ENCODE assay signal across 18 cellular contexts in the genomic region with DNA sequence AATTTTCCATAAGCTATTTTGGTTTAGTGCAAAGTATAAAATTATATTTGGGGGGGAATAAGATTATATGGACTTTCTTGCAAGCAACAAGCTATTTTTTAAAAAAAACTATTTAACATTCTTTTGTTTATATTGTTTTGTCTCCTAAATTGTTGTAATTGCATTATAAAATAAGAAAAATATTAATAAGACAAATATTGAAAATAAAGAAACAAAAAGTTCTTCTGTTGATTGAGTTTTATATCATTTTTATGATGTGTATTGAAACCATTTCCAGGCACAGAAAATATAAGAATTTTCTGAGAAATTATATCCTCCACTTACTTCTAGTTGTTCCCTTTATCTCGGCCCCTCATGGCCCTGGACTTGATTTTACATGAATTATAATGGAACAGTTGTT. TPM values are rescaled to one million over a fixed set of nuclear protein-coding genes. Genes with fewer than 3 reads are reported as not detected.
DNase-seq lines count a peak whose midpoint lies in the region; ATAC-seq, FAIRE-seq and TF ChIP-seq lines count a peak whose summit lies in the region.
"Had no signal": no experiment of that assay in that cellular context is flagged by ENCODE, and none has a peak within 500 bp of the region (broad histone marks: within the 10 kb centered on the region; RNA-seq: fewer than 3 reads in every experiment).

No MANE protein-coding gene starts in this region.

- H3K79me2 ChIP-seq in HepG2 (ENCODE audit: insufficient read depth, low read length) (peaks cover 27% of the 10 kb centered on the region), fibroblast of lung (ENCODE audit: control insufficient read depth, insufficient read depth, low read length) (no peaks in the 10 kb centered on the region), mesendoderm (ENCODE audit: control insufficient read depth, insufficient read depth, low read length) (no peaks in the 10 kb centered on the region)

- no peak overlapping the region for H2AK5ac ChIP-seq in mesendoderm (ENCODE audit: low read length)

- in situ Hi-C loops in HepG2 (cut with HindIII; ENCODE audit: extremely low pct_ligation_motif_present, low pct_unique_long_range_greater_than_20kb), result no loop called here

- CTCF ChIA-PET in HepG2 (lab: Yijun Ruan, JAX; ENCODE audit: low intra/inter-chr PET ratio, low total read pairs), result no interaction called here

- peak overlapping the region; percentile 77 for H3K27ac Mint-ChIP-seq in activated T-helper 1 cell treated with anti-CD3 and anti-CD28 coated beads, Interleukin-12 subunit alpha, Interleukin-12 subunit beta, Interleukin-2, Interleukin-4 antibody, amounts not matched to agents 30 ng/mL and 10 ng/mL and 1 ng/mL, durations not matched to agents 14 hours and 24 hours and 36 hours
- H3K27ac Mint-ChIP-seq: activated CD4-positive, alpha-beta T cell treated with anti-CD3 and anti-CD28 coated beads, Interleukin-2, amount 10 ng/mL, durations not matched to agents 7 days and 5 days; IgD-negative memory B cell had no signal

- H3K27me3 ChIP-seq in HepG2 (ENCODE audit: control insufficient read depth in 1 of 2, insufficient read depth in 2 of 2, low read length in 2 of 2), result no peaks in the 10 kb centered on the region; a peak in 1 of 5 replicates
- no peaks in the 10 kb centered on the region for H3K27me3 ChIP-seq in right lobe of liver
- H3K27me3 ChIP-seq in fibroblast of lung (ENCODE audit: control insufficient read depth, insufficient read depth, low read length), result no peaks in the 10 kb centered on the region
- no peaks in the 10 kb centered on the region for H3K27me3 ChIP-seq in upper lobe of left lung
- no peaks in the 10 kb centered on the region for H3K27me3 ChIP-seq in mesendoderm (ENCODE audit: insufficient read depth, low read length, poor library complexity)
- H3K27me3 ChIP-seq: pancreas had no signal

- DNase-seq in HepG2 (ENCODE audit: low spot score) (no peak), right lobe of liver (no peak), fibroblast of lung (ENCODE audit: low read depth in 2 of 2) (no peak), upper lobe of left lung (no peak), mesendoderm (no peak), cerebellar cortex (ENCODE audit: low spot score) (no peak), NCI-H1417 (lab: John Stamatoyannopoulos, UW) (no peak)
- no peak for DNase-seq in activated T-helper 1 cell treated with anti-CD3 and anti-CD28 coated beads, Interleukin-12 subunit alpha, Interleukin-12 subunit beta, Interleukin-2, Interleukin-4 antibody, amounts not matched to agents 30 ng/mL and 10 ng/mL and 1 ng/mL, durations not matched to agents 14 hours and 24 hours and 36 hours (ENCODE audit: low spot score)
- DNase-seq: activated CD4-positive, alpha-beta T cell treated with anti-CD3 and anti-CD28 coated beads, Interleukin-2, amount 10 ng/mL, durations not matched to agents 7 days and 5 days; DMS 273 treated with DMSO at 0.1 percent for 48 hours; NCI-H2107; NCI-H82; pancreas had no signal

- TF ChIP-seq POLR2A in HepG2 (IDR thresholded peaks at IDR 0.05; ENCODE audit: insufficient read depth in 1 of 2, low read depth in 2 of 2, low read length in 2 of 2), result no peak
- TF ChIP-seq POLR2A in right lobe of liver (IDR thresholded peaks at IDR 0.05), result no peak
- no peak for TF ChIP-seq POLR2A in upper lobe of left lung (IDR thresholded peaks at IDR 0.05)

- no peaks in the 10 kb centered on the region for H4K20me1 ChIP-seq in HepG2 (ENCODE audit: insufficient read depth, low read length)
- no peaks in the 10 kb centered on the region for H4K20me1 ChIP-seq in fibroblast of lung (ENCODE audit: control insufficient read depth, extremely low read depth, insufficient read depth, low read length)

- no peaks in the 10 kb centered on the region for H3K9me3 Mint-ChIP-seq in activated T-helper 1 cell treated with anti-CD3 and anti-CD28 coated beads, Interleukin-12 subunit alpha, Interleukin-12 subunit beta, Interleukin-2, Interleukin-4 antibody, amounts not matched to agents 30 ng/mL and 10 ng/mL and 1 ng/mL, durations not matched to agents 14 hours and 24 hours and 36 hours
- H3K9me3 Mint-ChIP-seq: activated CD4-positive, alpha-beta T cell treated with anti-CD3 and anti-CD28 coated beads, Interleukin-2, amount 10 ng/mL, durations not matched to agents 7 days and 5 days; brain had no signal

- BruUV-seq in HepG2 (replicated peaks; lab: Mats Ljungman, UMichigan), result TSS peak; percentile 68

- no peak overlapping the region for H4K5ac ChIP-seq in mesendoderm (ENCODE audit: low read length)

- TF ChIP-seq RAD21 in HepG2 (CRISPR knock-in tag; IDR thresholded peaks at IDR 0.05), result no peak

- peaks cover 1% of the 10 kb centered on the region for H3K36me3 Mint-ChIP-seq in activated T-helper 1 cell treated with anti-CD3 and anti-CD28 coated beads, Interleukin-12 subunit alpha, Interleukin-12 subunit beta, Interleukin-2, Interleukin-4 antibody, amounts not matched to agents 30 ng/mL and 10 ng/mL and 1 ng/mL, durations not matched to agents 14 hours and 24 hours and 36 hours (ENCODE audit: low read depth)
- H3K36me3 Mint-ChIP-seq: brain, IgD-negative memory B cell had no signal

- H3K18ac ChIP-seq in mesendoderm (ENCODE audit: low read length), result no peak overlapping the region

- H3K27me3 Mint-ChIP-seq in activated T-helper 1 cell treated with anti-CD3 and anti-CD28 coated beads, Interleukin-12 subunit alpha, Interleukin-12 subunit beta, Interleukin-2, Interleukin-4 antibody, amounts not matched to agents 30 ng/mL and 10 ng/mL and 1 ng/mL, durations not matched to agents 14 hours and 24 hours and 36 hours (ENCODE audit: insufficient read depth), result peaks cover under 1% of the 10 kb centered on the region

- TF ChIP-seq EP300 in HepG2 (IDR thresholded peaks at IDR 0.05; ENCODE audit: low read depth in 2 of 2, low read length in 2 of 2), result no peak
- no peak for TF ChIP-seq EP300 in HepG2 (CRISPR knock-in tag; IDR thresholded peaks at IDR 0.05; ENCODE audit: borderline replicate concordance)
- TF ChIP-seq EP300 in upper lobe of left lung (IDR thresholded peaks at IDR 0.05), result no peak

- no peaks in the 10 kb centered on the region for H3K79me1 ChIP-seq in mesendoderm (ENCODE audit: low read length)

- H3K4me3 ChIP-seq in HepG2 (replicated peaks in 1 of 3; ENCODE audit: insufficient read depth in 1 of 3, low read depth in 2 of 3, low read length in 3 of 3), result peak overlapping the region; percentile 74 to 92 (median 82); a peak in 5 of 6 replicates
- H3K4me3 ChIP-seq in right lobe of liver, result no peak overlapping the region
- H3K4me3 ChIP-seq in fibroblast of lung (replicated peaks in 1 of 4; ENCODE audit: control extremely low read depth in 1 of 4, insufficient read depth in 1 of 4, low read depth in 3 of 4, low read length in 4 of 4), result peak overlapping the region in 1 of 4 experiments; percentile 68
- H3K4me3 ChIP-seq in upper lobe of left lung, result no peak overlapping the region
- no peak overlapping the region for H3K4me3 ChIP-seq in mesendoderm (ENCODE audit: low read length)
- H3K4me3 ChIP-seq: pancreas had no signal

- peaks cover 2 to 8% of the 10 kb centered on the region in 2 experiments; a peak in 4 of 5 replicates for H3K36me3 ChIP-seq in HepG2 (replicated peaks in 1 of 2; ENCODE audit: control insufficient read depth in 1 of 2, insufficient read depth in 2 of 2, low read length in 2 of 2)
- no peaks in the 10 kb centered on the region for H3K36me3 ChIP-seq in right lobe of liver
- no peaks in the 10 kb centered on the region for H3K36me3 ChIP-seq in fibroblast of lung (ENCODE audit: control insufficient read depth, insufficient read depth, low read length)
- H3K36me3 ChIP-seq in upper lobe of left lung, result no peaks in the 10 kb centered on the region
- H3K36me3 ChIP-seq in mesendoderm (ENCODE audit: control insufficient read depth, insufficient read depth, low read length), result no peaks in the 10 kb centered on the region
- H3K36me3 ChIP-seq: pancreas had no signal

- POLR2A ChIA-PET in HepG2 (lab: Yijun Ruan, JAX), result interaction anchor here (0.6 to 1.4 kb wide), 5 partner anchors 21 to 51 kb away, joined by 3 to 6 read pairs (median 4); no protein-coding TSS in a partner anchor

- H2BK120ac ChIP-seq in mesendoderm (ENCODE audit: low read depth, low read length), result no peak overlapping the region

- no peak for TF ChIP-seq CTCF in HepG2 (CRISPR knock-in tag; IDR thresholded peaks at IDR 0.05)
- no peak for TF ChIP-seq CTCF in right lobe of liver (IDR thresholded peaks at IDR 0.05)
- no peak for TF ChIP-seq CTCF in fibroblast of lung (conservative IDR thresholded peaks at IDR 0.05 in 1 of 2, IDR thresholded peaks at IDR 0.05 in 1 of 2; ENCODE audit: low read depth in 1 of 2, low read length in 2 of 2)
- TF ChIP-seq CTCF in upper lobe of left lung (IDR thresholded peaks at IDR 0.05), result no peak

- H2BK15ac ChIP-seq in mesendoderm (replicated peaks; ENCODE audit: low read depth), result no peak overlapping the region

- H3K27ac ChIP-seq in HepG2 (ENCODE audit: extremely low read length, insufficient read depth, low read length) (peak overlapping the region; percentile 94), right lobe of liver (no peak overlapping the region), fibroblast of lung (ENCODE audit: insufficient read depth, low read length) (peak overlapping the region; percentile 89), upper lobe of left lung (peak overlapping the region in 3 of 4 donors; percentile 78 to 82 (median 80)), mesendoderm (ENCODE audit: low read depth, low read length) (no peak overlapping the region)

- H3K9ac ChIP-seq in HepG2 (ENCODE audit: insufficient read depth, low read depth, low read length) (peak overlapping the region; percentile 92), fibroblast of lung (ENCODE audit: insufficient read depth, low read length) (no peak overlapping the region), mesendoderm (ENCODE audit: low read length) (no peak overlapping the region)

- ATAC-seq in HepG2 (no peak), right lobe of liver (no peak), upper lobe of left lung (ENCODE audit: low FRiP score in 2 of 2) (no peak)
- ATAC-seq: left lobe of liver had no signal

- H3K4ac ChIP-seq in mesendoderm (ENCODE audit: low read depth, low read length), result no peak overlapping the region

- FAIRE-seq in HepG2 (lab: Jason Lieb, UNC), result no peak
- FAIRE-seq: pancreas, small intestine had no signal

- no peak overlapping the region for H3K4me3 Mint-ChIP-seq in activated T-helper 1 cell treated with anti-CD3 and anti-CD28 coated beads, Interleukin-12 subunit alpha, Interleukin-12 subunit beta, Interleukin-2, Interleukin-4 antibody, amounts not matched to agents 30 ng/mL and 10 ng/mL and 1 ng/mL, durations not matched to agents 14 hours and 24 hours and 36 hours
- H3K4me3 Mint-ChIP-seq: activated CD4-positive, alpha-beta T cell treated with anti-CD3 and anti-CD28 coated beads, Interleukin-2, amount 10 ng/mL, durations not matched to agents 7 days and 5 days; brain; IgD-negative memory B cell had no signal

- H3K4me1 Mint-ChIP-seq in activated T-helper 1 cell treated with anti-CD3 and anti-CD28 coated beads, Interleukin-12 subunit alpha, Interleukin-12 subunit beta, Interleukin-2, Interleukin-4 antibody, amounts not matched to agents 30 ng/mL and 10 ng/mL and 1 ng/mL, durations not matched to agents 14 hours and 24 hours and 36 hours (ENCODE audit: low read depth), result peaks cover 21% of the 10 kb centered on the region
- H3K4me1 Mint-ChIP-seq: brain, IgD-negative memory B cell had no signal

- H3K56ac ChIP-seq in mesendoderm (ENCODE audit: low read length), result no peak overlapping the region

- H3K4me2 ChIP-seq in HepG2 (ENCODE audit: low read depth, low read length) (peak overlapping the region; percentile 77), fibroblast of lung (ENCODE audit: extremely low read depth, insufficient read depth, low read length) (no peak overlapping the region), mesendoderm (ENCODE audit: low read length) (no peak overlapping the region)

- H3K4me1 ChIP-seq in HepG2 (ENCODE audit: insufficient read depth, low read length) (peaks cover 78% of the 10 kb centered on the region), right lobe of liver (peaks cover 0 to 9% (median 2%) of the 10 kb centered on the region in 4 donors), fibroblast of lung (ENCODE audit: control insufficient read depth, extremely low read depth, insufficient read depth, low read length) (peaks cover 13% of the 10 kb centered on the region), upper lobe of left lung (peaks cover 9 to 25% (median 21%) of the 10 kb centered on the region in 4 donors), mesendoderm (ENCODE audit: control insufficient read depth, low read depth, low read length) (peaks cover 10% of the 10 kb centered on the region)
- H3K4me1 ChIP-seq: pancreas had no signal

- intact Hi-C loops in HepG2 (cut with micrococcal nuclease; ENCODE audit: unreplicated experiment) (loop anchor here (5.0 kb wide), 2 partner anchors 365 to 490 kb away; a partner anchor contains a TSS), right lobe of liver (cut with DNase I) (no loop called here)
- intact Hi-C loops in activated T-helper 1 cell treated with anti-CD3 and anti-CD28 coated beads, Interleukin-12 subunit alpha, Interleukin-12 subunit beta, Interleukin-2, Interleukin-4 antibody, amounts not matched to agents 30 ng/mL and 10 ng/mL and 1 ng/mL, durations not matched to agents 14 hours and 24 hours and 36 hours (cut with micrococcal nuclease), result loop anchor here (5.0 kb wide), 1 partner anchor 355 kb away; no protein-coding TSS in a partner anchor

- WGBS in HepG2 (ENCODE audit: low lambda C conversion rate), result 93% methylated on average over 1 of the region's 1 CpG
- 45% methylated on average over 1 of the region's 1 CpG for WGBS in right lobe of liver (ENCODE audit: insufficient coverage, low coverage, low lambda C conversion rate, missing lambda C conversion rate)
- WGBS in upper lobe of left lung, 2 donors, result 80 to 86% methylated on average over 1 of the region's 1 CpG
- no CpG with 5 or more reads among the region's 1 CpG for WGBS in mesendoderm (ENCODE audit: extremely low coverage, insufficient coverage, low lambda C conversion rate)

- H3K9me3 ChIP-seq in HepG2 (ENCODE audit: low read length) (no peaks in the 10 kb centered on the region), right lobe of liver (no peaks in the 10 kb centered on the region), fibroblast of lung (ENCODE audit: control insufficient read depth, insufficient read depth, low read depth, low read length) (no peaks in the 10 kb centered on the region), upper lobe of left lung (no peaks in the 10 kb centered on the region)
- H3K9me3 ChIP-seq: pancreas had no signal

- H2BK5ac ChIP-seq in mesendoderm (ENCODE audit: low read length), result no peak overlapping the region

- no peak overlapping the region for H4K8ac ChIP-seq in mesendoderm (ENCODE audit: low read depth, low read length)

- no peak overlapping the region for H2AFZ ChIP-seq in HepG2 (ENCODE audit: low read length)
- no peak overlapping the region for H2AFZ ChIP-seq in fibroblast of lung (ENCODE audit: low read length)

- H3K23ac ChIP-seq in mesendoderm (ENCODE audit: low read length), result no peak overlapping the region

RNA-seq across cellular contexts. Expression of a gene that starts 3.7 kb away (rescaled TPM):
- total RNA-seq in HepG2 (2016; rRNA removed; fragmentation: Illumina TruSeq; extraction: Trizol) (136 and 223 TPM in 2 replicates), right lobe of liver (100 to 1,000 TPM in 2 of 6 experiments, 10 to 100 TPM in 1, under 1 TPM in 1, not detected in 2; 0.88 to 111 (median 76.4) TPM), fibroblast of lung (not detected in 2 replicates), upper lobe of left lung (1 to 10 TPM in 4 of 6 donors, under 1 TPM in 1, not detected in 1; 0.66 to 8.6 (median 3.8) TPM)
- 99.9 and 112 TPM in 2 replicates for total RNA-seq in HepG2 (2016; cell fraction: cytosol; rRNA removed; fragmentation: Illumina TruSeq; extraction: Trizol; ENCODE audit: low read depth)
- total RNA-seq in HepG2 (2016; cell fraction: insoluble cytoplasmic fraction; rRNA removed; fragmentation: Illumina TruSeq; extraction: Trizol), result 137 and 217 TPM in 2 replicates
- total RNA-seq in HepG2 (2016; cell fraction: membrane; rRNA removed; fragmentation: Illumina TruSeq; extraction: Trizol), result 75.9 and 85.7 TPM in 2 replicates
- total RNA-seq in HepG2 (2016; cell fraction: nucleus; rRNA removed; fragmentation: Illumina TruSeq; extraction: Trizol), result 195 and 205 TPM in 2 replicates
- polyA plus RNA-seq in HepG2 (2011; rRNA removed) (811 and 903 TPM in 2 replicates), fibroblast of lung (0.23 TPM in 1 of 2 replicates, not detected in the other)
- 378 and 591 TPM in 2 replicates for polyA plus RNA-seq in HepG2 (2011; cell fraction: cytosol; rRNA removed)
- polyA plus RNA-seq in HepG2 (2011; cell fraction: nucleus; rRNA removed), result 84.5 and 124 TPM in 2 replicates
- polyA plus RNA-seq in HepG2 (2012), result 780 and 797 TPM in 2 replicates
- 41.1 and 41.5 TPM in 2 replicates for polyA plus RNA-seq in HepG2 (2016; cell fraction: cytosol; fragmentation: Illumina TruSeq; extraction: Trizol; ENCODE audit: low read depth)
- 160 and 169 TPM in 2 replicates for polyA plus RNA-seq in HepG2 (2016; cell fraction: insoluble cytoplasmic fraction; fragmentation: Illumina TruSeq; extraction: Trizol; ENCODE audit: low read depth)
- polyA plus RNA-seq in HepG2 (2016; cell fraction: membrane; fragmentation: Illumina TruSeq; extraction: Trizol; ENCODE audit: low read depth), result 41.7 and 42.7 TPM in 2 replicates
- polyA plus RNA-seq in HepG2 (2016; cell fraction: nucleus; fragmentation: Illumina TruSeq; extraction: Trizol; ENCODE audit: insufficient read depth, low read depth), result 376 and 396 TPM in 2 replicates
- 0.21 and 395 TPM in 2 replicates for polyA minus RNA-seq in HepG2 (2011; rRNA and poly(A)+ RNA removed; ENCODE audit: low replicate concordance)
- 440 and 488 TPM in 2 replicates for polyA minus RNA-seq in HepG2 (2011; cell fraction: cytosol; rRNA and poly(A)+ RNA removed)
- polyA minus RNA-seq in HepG2 (2011; cell fraction: nucleus; rRNA and poly(A)+ RNA removed), result 142 and 223 TPM in 2 replicates
- total RNA-seq in activated T-helper 1 cell treated with anti-CD3 and anti-CD28 coated beads, Interleukin-12 subunit alpha, Interleukin-12 subunit beta, Interleukin-2, Interleukin-4 antibody, amounts not matched to agents 30 ng/mL and 10 ng/mL and 1 ng/mL, durations not matched to agents 14 hours and 24 hours and 36 hours, result 1.2 and 3.2 TPM in 2 replicates
- 0.23 TPM in 1 of 2 replicates, not detected in the other for polyA plus RNA-seq in fibroblast of lung (2012)
- polyA minus RNA-seq in fibroblast of lung (ENCODE audit: low replicate concordance), result not detected in 2 replicates
- polyA plus RNA-seq in mesendoderm (2013, experiment 1 of 2), result 0.13 TPM
- polyA plus RNA-seq in mesendoderm (2013, experiment 2 of 2), result 0.20 TPM
- total RNA-seq: H7, left lobe of liver had no signal
- polyA plus RNA-seq: IgD-negative memory B cell had no signal

RNA-seq across cellular contexts. Expression of a gene that starts 54.1 kb away (rescaled TPM):
- total RNA-seq in HepG2 (2016; rRNA removed; fragmentation: Illumina TruSeq; extraction: Trizol), result not detected in 2 replicates
- total RNA-seq in HepG2 (2016; cell fraction: cytosol; rRNA removed; fragmentation: Illumina TruSeq; extraction: Trizol; ENCODE audit: low read depth), result not detected in 2 replicates
- total RNA-seq in HepG2 (2016; cell fraction: insoluble cytoplasmic fraction; rRNA removed; fragmentation: Illumina TruSeq; extraction: Trizol), result not detected in 2 replicates
- total RNA-seq in HepG2 (2016; cell fraction: membrane; rRNA removed; fragmentation: Illumina TruSeq; extraction: Trizol), result not detected in 2 replicates
- not detected in 2 replicates for total RNA-seq in HepG2 (2016; cell fraction: nucleus; rRNA removed; fragmentation: Illumina TruSeq; extraction: Trizol)
- not detected in 2 replicates for polyA plus RNA-seq in HepG2 (2011; rRNA removed)
- not detected in 2 replicates for polyA plus RNA-seq in HepG2 (2011; cell fraction: cytosol; rRNA removed)
- polyA plus RNA-seq in HepG2 (2011; cell fraction: nucleus; rRNA removed), result 0.07 TPM in 1 of 2 replicates, not detected in the other
- polyA plus RNA-seq in HepG2 (2012), result not detected in 2 replicates
- polyA plus RNA-seq in HepG2 (2016; cell fraction: cytosol; fragmentation: Illumina TruSeq; extraction: Trizol; ENCODE audit: low read depth), result not detected in 2 replicates
- polyA plus RNA-seq in HepG2 (2016; cell fraction: insoluble cytoplasmic fraction; fragmentation: Illumina TruSeq; extraction: Trizol; ENCODE audit: low read depth), result not detected in 2 replicates
- not detected in 2 replicates for polyA plus RNA-seq in HepG2 (2016; cell fraction: membrane; fragmentation: Illumina TruSeq; extraction: Trizol; ENCODE audit: low read depth)
- polyA plus RNA-seq in HepG2 (2016; cell fraction: nucleus; fragmentation: Illumina TruSeq; extraction: Trizol; ENCODE audit: insufficient read depth, low read depth), result not detected in 2 replicates
- 0.19 TPM in 1 of 2 replicates, not detected in the other for polyA minus RNA-seq in HepG2 (2011; rRNA and poly(A)+ RNA removed; ENCODE audit: low replicate concordance)
- polyA minus RNA-seq in HepG2 (2011; cell fraction: cytosol; rRNA and poly(A)+ RNA removed), result not detected in 2 replicates
- not detected in 2 replicates for polyA minus RNA-seq in HepG2 (2011; cell fraction: nucleus; rRNA and poly(A)+ RNA removed)
- total RNA-seq in right lobe of liver, result not detected
- not detected in 2 replicates for total RNA-seq in activated T-helper 1 cell treated with anti-CD3 and anti-CD28 coated beads, Interleukin-12 subunit alpha, Interleukin-12 subunit beta, Interleukin-2, Interleukin-4 antibody, amounts not matched to agents 30 ng/mL and 10 ng/mL and 1 ng/mL, durations not matched to agents 14 hours and 24 hours and 36 hours
- total RNA-seq in fibroblast of lung, result not detected in 2 replicates
- 0.11 and 0.12 TPM in 2 replicates for polyA plus RNA-seq in fibroblast of lung
- not detected in 2 replicates for polyA plus RNA-seq in fibroblast of lung (2012)
- polyA minus RNA-seq in fibroblast of lung (ENCODE audit: low replicate concordance), result not detected in 2 replicates
- total RNA-seq in upper lobe of left lung, result 10 to 100 TPM in 1 of 6 donors, 1 to 10 TPM in 4, under 1 TPM in 1; 0.66 to 18.7 (median 4.5) TPM
- 0.49 TPM for polyA plus RNA-seq in mesendoderm (2013, experiment 1 of 2)
- polyA plus RNA-seq in mesendoderm (2013, experiment 2 of 2), result 0.52 TPM
- total RNA-seq: activated CD4-positive, alpha-beta T cell treated with anti-CD3 and anti-CD28 coated beads, Interleukin-2, amount 10 ng/mL, durations not matched to agents 7 days and 5 days; left lobe of liver had no signal
- polyA plus RNA-seq: IgD-negative memory B cell, pancreas, small intestine had no signal

Comparison
In these comparisons a context has a peak if more than half of its experiments do, and no peak if none do; other contexts are left out.
1. H3K27ac ChIP-seq: peak in HepG2 (single experiment), fibroblast of lung (single experiment) and upper lobe of left lung (3 of 4); none in right lobe of liver (0 of 3) and mesendoderm (single experiment).
2. H3K4me3 ChIP-seq: peak in HepG2 (3 of 3); none in right lobe of liver (0 of 3), upper lobe of left lung (0 of 4) and mesendoderm (single experiment).
3. intact Hi-C loops: an anchor here in HepG2 (5.0 kb wide) and activated T-helper 1 cell treated with anti-CD3 and anti-CD28 coated beads, Interleukin-12 subunit alpha, Interleukin-12 subunit beta, Interleukin-2, Interleukin-4 antibody, amounts not matched to agents 30 ng/mL and 10 ng/mL and 1 ng/mL, durations not matched to agents 14 hours and 24 hours and 36 hours (5.0 kb wide); none called in right lobe of liver.